ENCODE assay signal across 17 cellular contexts in the genomic region with DNA sequence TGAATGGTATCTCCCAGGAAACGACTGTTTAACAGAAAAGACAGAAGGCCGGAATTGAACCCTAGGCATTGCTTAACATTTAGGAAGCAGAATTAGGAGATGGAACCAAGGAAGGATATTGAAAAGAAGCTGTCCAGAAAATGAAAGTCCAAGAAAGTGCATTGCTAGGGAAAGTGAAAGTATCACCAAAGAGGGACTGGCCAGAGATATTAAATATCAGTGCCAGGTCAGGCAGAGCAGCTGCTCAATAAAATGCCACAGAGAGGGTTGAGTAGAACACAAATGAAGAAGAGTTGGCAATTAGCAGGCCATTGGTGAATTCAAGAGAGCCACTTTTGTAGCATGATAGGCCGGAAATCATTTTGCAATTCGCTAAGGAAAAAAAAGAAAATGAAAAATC.
DNase-seq lines count a peak whose midpoint lies in the region; ATAC-seq, FAIRE-seq and TF ChIP-seq lines count a peak whose summit lies in the region.
"Had no signal": no experiment of that assay in that cellular context is flagged by ENCODE, and none has a peak within 500 bp of the region (broad histone marks: within the 10 kb centered on the region; RNA-seq: fewer than 3 reads in every experiment).

No MANE protein-coding gene starts in this region.

- ATAC-seq in GM21786 (IDR thresholded peaks at IDR 0.05; ENCODE audit: unreplicated experiment) (peak; percentile 52), GM12878 (peak; percentile 70)
- ATAC-seq: K562 had no signal

- no peaks in the 10 kb centered on the region for H4K20me1 ChIP-seq in GM12878 (ENCODE audit: control insufficient read depth, insufficient read depth)
- no peaks in the 10 kb centered on the region for H4K20me1 ChIP-seq in osteoblast (ENCODE audit: insufficient read depth, low read length)
- H4K20me1 ChIP-seq: BLaER1 treated with 17β-estradiol and CSF1 and Interleukin-3, amounts not matched to agents 10 nM and 100 nM had no signal

- H3K79me2 ChIP-seq in GM12878 (ENCODE audit: control insufficient read depth, insufficient read depth, low read length) (no peaks in the 10 kb centered on the region), osteoblast (ENCODE audit: insufficient read depth, low read length) (no peaks in the 10 kb centered on the region)

- H3K27me3 ChIP-seq in GM12878 (replicated peaks in 1 of 2; ENCODE audit: control insufficient read depth in 2 of 2, insufficient read depth in 2 of 2, low read length in 1 of 2) (no peaks in the 10 kb centered on the region), osteoblast (ENCODE audit: insufficient read depth, low read length) (no peaks in the 10 kb centered on the region), MG63 (no peaks in the 10 kb centered on the region)
- H3K27me3 ChIP-seq: BLaER1 treated with 17β-estradiol and CSF1 and Interleukin-3, amounts not matched to agents 10 nM and 100 nM had no signal

- H3K9ac ChIP-seq in GM12878 (ENCODE audit: control insufficient read depth, insufficient read depth, low read length): no peak overlapping the region
- H3K9ac ChIP-seq: BLaER1 treated with 17β-estradiol and CSF1 and Interleukin-3, amounts not matched to agents 10 nM and 100 nM had no signal

- no peak for TF ChIP-seq POLR2A in GM12878 (IDR thresholded peaks at IDR 0.05; ENCODE audit: low read depth, low read length)

- SMC1A ChIA-PET in GM12878 (lab: Charles Lee; ENCODE audit: uncharacterized antibody, unreplicated experiment): interaction anchor here (1.0 kb wide), 1 partner anchor 14 kb away, joined by 3 read pairs; no protein-coding TSS in a partner anchor

- 65% methylated on average over 4 of the region's 4 CpGs for WGBS in GM12878 (ENCODE audit: insufficient coverage, insufficient replicate concordance, low lambda C conversion rate, missing lambda C conversion rate)

- no peak for TF ChIP-seq EP300 in GM12878 (IDR thresholded peaks at IDR 0.05; ENCODE audit: borderline replicate concordance in 1 of 2, control insufficient read depth in 1 of 2, low read depth in 2 of 2, low read length in 2 of 2)

- RAD21 ChIA-PET in GM12878 (lab: Charles Lee; ENCODE audit: unreplicated experiment): interaction anchor here (0.9 kb wide), 1 partner anchor 8 kb away, joined by 3 read pairs; no protein-coding TSS in a partner anchor

- in situ Hi-C loops in GM12878 (cut with MboI): loop anchor here (25.0 kb wide), 2 partner anchors 821 to 1371 kb away; no protein-coding TSS in a partner anchor

- no TSS peak for BruUV-seq in GM12878 (replicated peaks; lab: Mats Ljungman, UMichigan)

- no peak overlapping the region for H3K27ac ChIP-seq in GM12878 (ENCODE audit: control insufficient read depth, insufficient read depth)
- H3K27ac ChIP-seq in osteoblast (ENCODE audit: low read depth, low read length): no peak overlapping the region
- H3K27ac ChIP-seq: BLaER1 treated with 17β-estradiol and CSF1 and Interleukin-3, amounts not matched to agents 10 nM and 100 nM; HL-60 had no signal

- no peak overlapping the region for H3K4me2 ChIP-seq in GM12878 (ENCODE audit: control insufficient read depth, insufficient read depth)
- peak overlapping the region; percentile 3 for H3K4me2 ChIP-seq in osteoblast (ENCODE audit: insufficient read depth, low read length)
- H3K4me2 ChIP-seq: BLaER1 treated with 17β-estradiol and CSF1 and Interleukin-3, amounts not matched to agents 10 nM and 100 nM had no signal

- H2AFZ ChIP-seq in GM12878 (ENCODE audit: control insufficient read depth, low read depth, low read length) (no peak overlapping the region), osteoblast (ENCODE audit: low read length) (no peak overlapping the region)

- no peaks in the 10 kb centered on the region for H3K9me3 ChIP-seq in GM12878 (replicated peaks; ENCODE audit: control insufficient read depth, insufficient read depth, low read length)
- no peaks in the 10 kb centered on the region for H3K9me3 ChIP-seq in osteoblast (ENCODE audit: low read depth, low read length)
- no peaks in the 10 kb centered on the region for H3K9me3 ChIP-seq in MG63
- H3K9me3 ChIP-seq: BLaER1 treated with 17β-estradiol and CSF1 and Interleukin-3, amounts not matched to agents 10 nM and 100 nM; HAP-1 had no signal

- H3K36me3 ChIP-seq in GM12878 (ENCODE audit: control insufficient read depth in 2 of 2, insufficient read depth in 2 of 2, low read length in 1 of 2) (no peaks in the 10 kb centered on the region), osteoblast (ENCODE audit: insufficient read depth, low read length) (no peaks in the 10 kb centered on the region), MG63 (no peaks in the 10 kb centered on the region)
- H3K36me3 ChIP-seq: BLaER1 treated with 17β-estradiol and CSF1 and Interleukin-3, amounts not matched to agents 10 nM and 100 nM; HAP-1 had no signal

- intact Hi-C loops in GM12878 (cut with micrococcal nuclease; ENCODE audit: unreplicated experiment): no loop called here

- peak; percentile 17 for DNase-seq in M059J (ENCODE audit: low read depth)
- no peak for DNase-seq in GM12878 (ENCODE audit: low read depth, low spot score)
- DNase-seq in osteoblast (ENCODE audit: insufficient read length, low spot score, missing footprints): peak; percentile 3
- DNase-seq in NCI-H748 (lab: John Stamatoyannopoulos, UW; ENCODE audit: unreplicated experiment): no peak
- no peak for DNase-seq in MG63
- DNase-seq in NCI-H1105 treated with DMSO at 0.1 percent for 48 hours (lab: John Stamatoyannopoulos, UW): no peak
- DNase-seq: 8988T; ACHN; CD4-positive, CD25-positive, alpha-beta regulatory T cell; DMS53; GOT3 had no signal

- H3K4me1 ChIP-seq in GM12878 (ENCODE audit: control insufficient read depth, insufficient read depth, low read length) (no peaks in the 10 kb centered on the region), osteoblast (ENCODE audit: insufficient read depth, low read length) (no peaks in the 10 kb centered on the region)
- H3K4me1 ChIP-seq: BLaER1 treated with 17β-estradiol and CSF1 and Interleukin-3, amounts not matched to agents 10 nM and 100 nM; HAP-1 had no signal

- TF ChIP-seq CTCF in GM12878 (IDR thresholded peaks at IDR 0.05 in 2 of 3, conservative IDR thresholded peaks at IDR 0.05 in 1 of 3; ENCODE audit: control insufficient read depth in 2 of 3, extremely low read depth in 1 of 3, insufficient read depth in 1 of 3, low read depth in 3 of 3, low read length in 3 of 3) (no peak), osteoblast (IDR thresholded peaks at IDR 0.05; ENCODE audit: extremely low read depth, low read depth, low read length) (no peak)

- POLR2A ChIA-PET in GM12878 (lab: Charles Lee): no interaction called here

- no peak for TF ChIP-seq RAD21 in GM12878 (IDR thresholded peaks at IDR 0.05; ENCODE audit: insufficient read depth, low read depth, low read length)

- H3K4me3 ChIP-seq in GM12878 (no peak overlapping the region), osteoblast (ENCODE audit: insufficient read depth, low read length) (no peak overlapping the region), MG63 (no peak overlapping the region)
- H3K4me3 ChIP-seq: BLaER1 treated with 17β-estradiol and CSF1 and Interleukin-3, amounts not matched to agents 10 nM and 100 nM; HAP-1; K562 had no signal

- CTCF ChIA-PET in GM12878 (lab: Yijun Ruan, JAX): interaction anchor here (0.6 to 1.1 kb wide), 4 partner anchors 20 to 1578 kb away, joined by 3 to 4 read pairs (median 3); no protein-coding TSS in a partner anchor

- FAIRE-seq in GM12878 (lab: Jason Lieb, UNC): no peak
- FAIRE-seq: GM18507, K562 had no signal

TF ChIP-seq in GM12878, 131 proteins besides CTCF, POLR2A, EP300 and RAD21 (continues in another document):
- no peak for TF ChIP-seq NBN (IDR thresholded peaks at IDR 0.05)
- TF ChIP-seq, protein P1, sequence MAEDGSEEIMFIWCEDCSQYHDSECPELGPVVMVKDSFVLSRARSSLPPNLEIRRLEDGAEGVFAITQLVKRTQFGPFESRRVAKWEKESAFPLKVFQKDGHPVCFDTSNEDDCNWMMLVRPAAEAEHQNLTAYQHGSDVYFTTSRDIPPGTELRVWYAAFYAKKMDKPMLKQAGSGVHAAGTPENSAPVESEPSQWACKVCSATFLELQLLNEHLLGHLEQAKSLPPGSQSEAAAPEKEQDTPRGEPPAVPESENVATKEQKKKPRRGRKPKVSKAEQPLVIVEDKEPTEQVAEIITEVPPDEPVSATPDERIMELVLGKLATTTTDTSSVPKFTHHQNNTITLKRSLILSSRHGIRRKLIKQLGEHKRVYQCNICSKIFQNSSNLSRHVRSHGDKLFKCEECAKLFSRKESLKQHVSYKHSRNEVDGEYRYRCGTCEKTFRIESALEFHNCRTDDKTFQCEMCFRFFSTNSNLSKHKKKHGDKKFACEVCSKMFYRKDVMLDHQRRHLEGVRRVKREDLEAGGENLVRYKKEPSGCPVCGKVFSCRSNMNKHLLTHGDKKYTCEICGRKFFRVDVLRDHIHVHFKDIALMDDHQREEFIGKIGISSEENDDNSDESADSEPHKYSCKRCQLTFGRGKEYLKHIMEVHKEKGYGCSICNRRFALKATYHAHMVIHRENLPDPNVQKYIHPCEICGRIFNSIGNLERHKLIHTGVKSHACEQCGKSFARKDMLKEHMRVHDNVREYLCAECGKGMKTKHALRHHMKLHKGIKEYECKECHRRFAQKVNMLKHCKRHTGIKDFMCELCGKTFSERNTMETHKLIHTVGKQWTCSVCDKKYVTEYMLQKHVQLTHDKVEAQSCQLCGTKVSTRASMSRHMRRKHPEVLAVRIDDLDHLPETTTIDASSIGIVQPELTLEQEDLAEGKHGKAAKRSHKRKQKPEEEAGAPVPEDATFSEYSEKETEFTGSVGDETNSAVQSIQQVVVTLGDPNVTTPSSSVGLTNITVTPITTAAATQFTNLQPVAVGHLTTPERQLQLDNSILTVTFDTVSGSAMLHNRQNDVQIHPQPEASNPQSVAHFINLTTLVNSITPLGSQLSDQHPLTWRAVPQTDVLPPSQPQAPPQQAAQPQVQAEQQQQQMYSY (CRISPR knock-in tag; IDR thresholded peaks at IDR 0.05): no peak
- TF ChIP-seq, protein P2, sequence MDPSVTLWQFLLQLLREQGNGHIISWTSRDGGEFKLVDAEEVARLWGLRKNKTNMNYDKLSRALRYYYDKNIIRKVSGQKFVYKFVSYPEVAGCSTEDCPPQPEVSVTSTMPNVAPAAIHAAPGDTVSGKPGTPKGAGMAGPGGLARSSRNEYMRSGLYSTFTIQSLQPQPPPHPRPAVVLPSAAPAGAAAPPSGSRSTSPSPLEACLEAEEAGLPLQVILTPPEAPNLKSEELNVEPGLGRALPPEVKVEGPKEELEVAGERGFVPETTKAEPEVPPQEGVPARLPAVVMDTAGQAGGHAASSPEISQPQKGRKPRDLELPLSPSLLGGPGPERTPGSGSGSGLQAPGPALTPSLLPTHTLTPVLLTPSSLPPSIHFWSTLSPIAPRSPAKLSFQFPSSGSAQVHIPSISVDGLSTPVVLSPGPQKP (IDR thresholded peaks at IDR 0.05; ENCODE audit: low read depth, low read length): no peak

Comparison
In these comparisons a context has a peak if more than half of its experiments do, and no peak if none do; other contexts are left out.
1. DNase-seq: peak in M059J (single experiment) and osteoblast (single experiment); none in GM12878 (single experiment), NCI-H748 (single experiment), MG63 (single experiment) and NCI-H1105 treated with DMSO at 0.1 percent for 48 hours (single experiment).